In the genomic region with DNA sequence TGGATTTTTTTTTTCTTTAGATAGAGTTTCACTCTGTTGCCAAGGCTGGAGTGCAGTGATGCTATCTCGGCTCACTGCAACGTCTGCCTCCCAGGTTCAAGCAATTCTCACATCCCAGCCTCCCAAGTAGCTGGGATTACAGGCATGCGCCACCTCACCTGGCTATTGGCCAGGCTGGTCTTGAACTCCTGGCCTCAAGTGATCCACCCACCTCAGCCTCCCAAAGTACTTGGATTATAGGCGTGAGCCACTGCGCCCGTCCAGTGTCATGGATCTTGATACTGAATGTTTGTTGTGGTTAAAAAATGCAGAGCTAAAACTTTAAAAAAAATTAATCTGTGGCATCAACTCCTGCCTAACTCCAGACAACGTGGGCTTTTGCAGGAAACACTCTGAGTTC, we compare ENCODE assay signal across 22 cellular contexts.
"Had no signal": no experiment of that assay in that cellular context is flagged by ENCODE, and none has a peak within 500 bp of the region (broad histone marks: within the 10 kb centered on the region; RNA-seq: fewer than 3 reads in every experiment).

No MANE protein-coding gene starts in this region.

- H3K4me3 Mint-ChIP-seq: IgD-negative memory B cell had no signal

- DNase-seq: Kasumi-1, MV-4-11, NCI-H1048, NCI-H1105, NCI-H1417, NCI-H1436 treated with DMSO at 0.1 percent for 48 hours, NCI-H1694, NCI-H187 treated with DMSO at 0.1 percent for 48 hours, NCI-H2029 treated with DMSO at 0.1 percent for 48 hours, NCI-H226, NCI-H446, NCI-H510A, NCI-H524 treated with DMSO at 0.1 percent for 48 hours, NCI-H69, NCI-H774, SHP77 treated with DMSO at 0.1 percent for 48 hours, SJCRH30 had no signal

- H3K4me3 ChIP-seq: K562, SJCRH30 had no signal

- H3K4me1 Mint-ChIP-seq: IgD-negative memory B cell had no signal

- H3K9me3 Mint-ChIP-seq: IgD-negative memory B cell had no signal

- H3K36me3 ChIP-seq: SJCRH30 had no signal

- H3K27ac ChIP-seq: KMS-11, RWPE1, SJCRH30 had no signal

- H3K36me3 Mint-ChIP-seq: IgD-negative memory B cell had no signal

- ATAC-seq: K562, Right ventricle myocardium inferior had no signal

- H3K9me3 ChIP-seq: SJCRH30 had no signal

- H3K27ac Mint-ChIP-seq: IgD-negative memory B cell had no signal

- H3K4me2 ChIP-seq: KMS-11 had no signal

- H3K27me3 ChIP-seq: SJCRH30 had no signal
